ENCODE assay signal across 9 cellular contexts in the genomic region with DNA sequence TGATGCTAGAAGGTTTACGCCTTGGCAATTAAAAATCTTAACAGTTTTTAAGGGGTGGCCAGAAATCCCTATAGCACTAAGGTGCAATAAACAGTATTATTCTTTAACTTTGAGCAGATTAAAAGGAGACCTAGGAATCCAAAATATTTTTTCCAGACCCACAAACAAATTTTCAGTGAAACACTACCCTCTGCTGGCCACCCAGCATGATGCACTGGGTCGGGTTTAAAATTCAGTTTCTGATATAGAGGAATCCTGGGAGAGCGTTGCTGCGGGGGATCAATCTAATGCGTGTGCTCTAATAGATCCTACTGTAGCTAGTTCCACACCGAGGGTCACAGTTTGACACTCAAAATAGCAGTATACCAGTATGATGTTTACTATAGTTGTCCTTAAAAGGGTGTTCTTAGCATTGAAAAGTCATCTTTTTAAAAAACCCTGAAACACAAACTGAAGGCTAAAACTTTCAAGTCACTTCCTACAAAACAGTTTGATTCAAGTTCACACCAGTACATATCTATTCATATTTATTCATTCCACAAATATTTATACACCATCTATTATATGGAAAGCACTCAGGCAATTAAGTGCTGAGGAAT. TPM values are rescaled to one million over a fixed set of nuclear protein-coding genes. Genes with fewer than 3 reads are reported as not detected.
DNase-seq lines count a peak whose midpoint lies in the region; ATAC-seq and TF ChIP-seq lines count a peak whose summit lies in the region.
"Had no signal": no experiment of that assay in that cellular context is flagged by ENCODE, and none has a peak within 500 bp of the region (broad histone marks: within the 10 kb centered on the region; RNA-seq: fewer than 3 reads in every experiment).

No MANE protein-coding gene starts in this region.

- H3K27me3 ChIP-seq in CD8-positive, alpha-beta memory T cell (ENCODE audit: insufficient read depth, low read length, poor library complexity, severe bottlenecking) = no peaks in the 10 kb centered on the region
- no peaks in the 10 kb centered on the region for H3K27me3 ChIP-seq in kidney epithelial cell (ENCODE audit: control insufficient read depth, insufficient read depth, low read length)

- peaks cover 3 to 57% (median 12%) of the 10 kb centered on the region in 3 donors for H3K36me3 Mint-ChIP-seq in CD8-positive, alpha-beta memory T cell

- no peaks in the 10 kb centered on the region for H3K27me3 Mint-ChIP-seq in CD8-positive, alpha-beta memory T cell

- H3K9me3 ChIP-seq in CD8-positive, alpha-beta memory T cell (ENCODE audit: low read length) = no peaks in the 10 kb centered on the region

- H3K9me3 Mint-ChIP-seq in CD8-positive, alpha-beta memory T cell = no peaks in the 10 kb centered on the region

- peak; percentile 71 for TF ChIP-seq CTCF in kidney epithelial cell (IDR thresholded peaks at IDR 0.05; ENCODE audit: insufficient read depth, low read length, poor library complexity, severe bottlenecking)

- H3K4me1 Mint-ChIP-seq in CD8-positive, alpha-beta memory T cell = peaks cover 0 to 4% (median 4%) of the 10 kb centered on the region in 3 donors

- H3K4me3 ChIP-seq in CD8-positive, alpha-beta memory T cell (ENCODE audit: low read length) = no peak overlapping the region
- no peak overlapping the region for H3K4me3 ChIP-seq in kidney epithelial cell (ENCODE audit: low read depth, low read length)
- H3K4me3 ChIP-seq: skin epidermis had no signal

- DNase-seq in CD8-positive, alpha-beta memory T cell = peak; percentile 13 to 51 (median 24)
- DNase-seq in LHCN-M2 (ENCODE audit: low read depth) (peak; percentile 30), T follicular helper cell (ENCODE audit: low read depth) (peak; percentile 17), cerebellar cortex (ENCODE audit: low spot score) (peak; percentile 66), kidney epithelial cell (ENCODE audit: low read depth) (no peak)
- peak; percentile 4 to 23 for DNase-seq in stimulated activated CD4-positive, alpha-beta T cell treated with anti-CD3 and anti-CD28 coated beads, Interleukin-4, amount 100 ng/mL, for 4 hours

- H3K4me1 ChIP-seq in CD8-positive, alpha-beta memory T cell (ENCODE audit: insufficient read depth, low read length) = no peaks in the 10 kb centered on the region

- CTCF ChIA-PET in CD8-positive, alpha-beta memory T cell (lab: Charles Lee) = interaction anchor here (1.3 to 7.9 kb wide), 4 partner anchors 11 to 807 kb away, joined by 3 to 85 read pairs (median 6); a partner anchor contains a TSS

- POLR2A ChIA-PET in CD8-positive, alpha-beta memory T cell (lab: Charles Lee) = no interaction called here

- H3K4me3 Mint-ChIP-seq in CD8-positive, alpha-beta memory T cell = no peak overlapping the region

- H3K36me3 ChIP-seq in CD8-positive, alpha-beta memory T cell (ENCODE audit: insufficient read depth, low read length) = no peaks in the 10 kb centered on the region
- no peaks in the 10 kb centered on the region for H3K36me3 ChIP-seq in kidney epithelial cell (ENCODE audit: control insufficient read depth, insufficient read depth, low read length)

- H3K27ac ChIP-seq in CD8-positive, alpha-beta memory T cell (ENCODE audit: low read depth, low read length) = no peak overlapping the region
- H3K27ac ChIP-seq: skin epidermis had no signal

- H3K27ac Mint-ChIP-seq in CD8-positive, alpha-beta memory T cell = no peak overlapping the region

- peak; percentile 51 for ATAC-seq in GM19035 (IDR thresholded peaks at IDR 0.05; ENCODE audit: unreplicated experiment)
- ATAC-seq in GM21360 (IDR thresholded peaks at IDR 0.05; ENCODE audit: unreplicated experiment) = no peak

RNA-seq across cellular contexts. Expression of a gene that starts 10.2 kb away (rescaled TPM):
- total RNA-seq in CD8-positive, alpha-beta memory T cell = 1 to 10 TPM; 6.3 to 8.1 TPM
- polyA plus RNA-seq in CD8-positive, alpha-beta memory T cell = 3.9 TPM
- 4.1 and 4.4 TPM in 2 replicates for total RNA-seq in LHCN-M2 (2014; rRNA removed)
- 2.0 TPM for polyA plus RNA-seq in LHCN-M2 (2012)
- 11.6 and 12.1 TPM in 2 replicates for total RNA-seq in kidney epithelial cell

RNA-seq across cellular contexts. Expression of a gene that starts 12.0 kb away (rescaled TPM):
- total RNA-seq in CD8-positive, alpha-beta memory T cell = 1 to 10 TPM; 8.5 to 9.7 TPM
- 4.7 TPM for polyA plus RNA-seq in CD8-positive, alpha-beta memory T cell
- 14.4 and 16.6 TPM in 2 replicates for total RNA-seq in LHCN-M2 (2014; rRNA removed)
- 2.7 TPM for polyA plus RNA-seq in LHCN-M2 (2012)
- total RNA-seq in kidney epithelial cell = 11.7 and 17.0 TPM in 2 replicates
